Comparison of ENCODE assay signal across 20 cellular contexts in genomic region chr9:95993342-95993741, GRCh38.
A peak's percentile ranks its signal among the peaks of the same experiment; 100 is the strongest.
DNase-seq lines count a peak whose midpoint lies in the region; ATAC-seq and TF ChIP-seq lines count a peak whose summit lies in the region.
"Had no signal": no experiment of that assay in that cellular context is flagged by ENCODE, and none has a peak within 500 bp of the region (broad histone marks: within the 10 kb centered on the region; RNA-seq: fewer than 3 reads in every experiment).

No MANE protein-coding gene starts in this region.

- CTCF ChIA-PET in activated CD4-positive, alpha-beta T cell treated with anti-CD3 and anti-CD28 coated beads for 36 hours (lab: Charles Lee): interaction anchor here (0.6 to 1.0 kb wide), 5 partner anchors 10 to 1925 kb away, joined by 3 to 4 read pairs (median 3); no protein-coding TSS in a partner anchor
- CTCF ChIA-PET in activated naive CD4-positive, alpha-beta T cell treated with anti-CD3 and anti-CD28 coated beads for 36 hours (lab: Charles Lee): interaction anchor here (1.7 kb wide), 1 partner anchor 16 kb away, joined by 7 read pairs; no protein-coding TSS in a partner anchor

- ATAC-seq in activated CD4-positive, alpha-beta T cell treated with anti-CD3 and anti-CD28 coated beads for 36 hours: peak; percentile 68
- ATAC-seq in stimulated activated naive CD8-positive, alpha-beta T cell treated with anti-CD3 and anti-CD28 coated beads, Interleukin-15, Interleukin-2, amounts not matched to agents 100 U/mL and 50 U/mL, for 24 hours: peak; percentile 92
- ATAC-seq in GM19035 (IDR thresholded peaks at IDR 0.05; ENCODE audit: unreplicated experiment) (no peak), omental fat pad (ENCODE audit: low FRiP score) (no peak)
- ATAC-seq: CD8-positive, alpha-beta T cell had no signal

- intact Hi-C loops in activated CD4-positive, alpha-beta T cell treated with anti-CD3 and anti-CD28 coated beads for 36 hours (cut with DNase I, micrococcal nuclease): no loop called here
- intact Hi-C loops in activated naive CD4-positive, alpha-beta T cell treated with anti-CD3 and anti-CD28 coated beads for 36 hours (cut with micrococcal nuclease): loop anchor here (2.0 kb wide), 1 partner anchor 23 kb away; no protein-coding TSS in a partner anchor

- no peaks in the 10 kb centered on the region for H3K9me3 Mint-ChIP-seq in activated CD4-positive, alpha-beta T cell treated with anti-CD3 and anti-CD28 coated beads for 36 hours (ENCODE audit: low read depth)
- H3K9me3 Mint-ChIP-seq in activated naive CD4-positive, alpha-beta T cell treated with anti-CD3 and anti-CD28 coated beads for 36 hours: no peaks in the 10 kb centered on the region
- peaks cover 2% of the 10 kb centered on the region for H3K9me3 Mint-ChIP-seq in activated naive CD8-positive, alpha-beta T cell treated with anti-CD3 and anti-CD28 coated beads for 36 hours
- H3K9me3 Mint-ChIP-seq: CD8-positive, alpha-beta T cell had no signal

- no peak for TF ChIP-seq CTCF in omental fat pad (IDR thresholded peaks at IDR 0.05)

- peak; percentile 32 for DNase-seq in activated CD4-positive, alpha-beta T cell treated with anti-CD3 and anti-CD28 coated beads for 36 hours
- no peak for DNase-seq in activated CD4-positive, alpha-beta T cell treated with anti-CD3 and anti-CD28 coated beads, Interleukin-2, amount 50 U/mL, for 1 hour
- DNase-seq in activated naive CD4-positive, alpha-beta T cell treated with anti-CD3 and anti-CD28 coated beads for 36 hours: peak; percentile 40
- DNase-seq in activated naive CD4-positive, alpha-beta T cell treated with Interleukin-2 at 50 U/mL for 16 hours: no peak
- no peak for DNase-seq in activated naive CD8-positive, alpha-beta T cell treated with anti-CD3 and anti-CD28 coated beads for 36 hours
- DNase-seq in stimulated activated naive CD8-positive, alpha-beta T cell treated with anti-CD3 and anti-CD28 coated beads, Interleukin-15, Interleukin-2, amounts not matched to agents 100 U/mL and 50 U/mL, for 24 hours: peak; percentile 41
- no peak for DNase-seq in omental fat pad (ENCODE audit: low spot score)
- DNase-seq: AML-193; C1 segment of cervical spinal cord; Calu3; CD8-positive, alpha-beta T cell; DMS153; H7; NCI-H1105; NCI-H2081; NCI-H2171 treated with DMSO at 0.1 percent for 48 hours; NCI-H82; Peyer's patch had no signal

- H3K36me3 Mint-ChIP-seq in activated CD4-positive, alpha-beta T cell treated with anti-CD3 and anti-CD28 coated beads for 36 hours (ENCODE audit: low read depth): peaks cover 18% of the 10 kb centered on the region
- H3K36me3 Mint-ChIP-seq in activated naive CD4-positive, alpha-beta T cell treated with anti-CD3 and anti-CD28 coated beads for 36 hours (ENCODE audit: low read depth): peaks cover 20% of the 10 kb centered on the region
- peaks cover 43% of the 10 kb centered on the region for H3K36me3 Mint-ChIP-seq in activated naive CD8-positive, alpha-beta T cell treated with anti-CD3 and anti-CD28 coated beads for 36 hours

- POLR2A ChIA-PET in activated CD4-positive, alpha-beta T cell treated with anti-CD3 and anti-CD28 coated beads for 36 hours (lab: Charles Lee): no interaction called here

- peaks cover 14% of the 10 kb centered on the region for H3K4me1 Mint-ChIP-seq in activated CD4-positive, alpha-beta T cell treated with anti-CD3 and anti-CD28 coated beads for 36 hours
- H3K4me1 Mint-ChIP-seq in activated naive CD4-positive, alpha-beta T cell treated with anti-CD3 and anti-CD28 coated beads for 36 hours (ENCODE audit: low read depth): peaks cover 16% of the 10 kb centered on the region
- peaks cover 32% of the 10 kb centered on the region for H3K4me1 Mint-ChIP-seq in activated naive CD8-positive, alpha-beta T cell treated with anti-CD3 and anti-CD28 coated beads for 36 hours
- H3K4me1 Mint-ChIP-seq: IgD-negative memory B cell had no signal

- H3K4me3 Mint-ChIP-seq in activated CD4-positive, alpha-beta T cell treated with anti-CD3 and anti-CD28 coated beads for 36 hours: no peak overlapping the region
- H3K4me3 Mint-ChIP-seq in activated naive CD4-positive, alpha-beta T cell treated with anti-CD3 and anti-CD28 coated beads for 36 hours: no peak overlapping the region
- no peak overlapping the region for H3K4me3 Mint-ChIP-seq in activated naive CD8-positive, alpha-beta T cell treated with anti-CD3 and anti-CD28 coated beads for 36 hours
- H3K4me3 Mint-ChIP-seq: CD8-positive, alpha-beta T cell; IgD-negative memory B cell had no signal

- H3K27ac Mint-ChIP-seq in activated CD4-positive, alpha-beta T cell treated with anti-CD3 and anti-CD28 coated beads for 36 hours: no peak overlapping the region
- no peak overlapping the region for H3K27ac Mint-ChIP-seq in activated naive CD4-positive, alpha-beta T cell treated with anti-CD3 and anti-CD28 coated beads for 36 hours
- peak overlapping the region; percentile 74 for H3K27ac Mint-ChIP-seq in activated naive CD8-positive, alpha-beta T cell treated with anti-CD3 and anti-CD28 coated beads for 36 hours
- H3K27ac Mint-ChIP-seq: CD8-positive, alpha-beta T cell; IgD-negative memory B cell had no signal

- H3K27me3 Mint-ChIP-seq in activated CD4-positive, alpha-beta T cell treated with anti-CD3 and anti-CD28 coated beads for 36 hours: no peaks in the 10 kb centered on the region
- no peaks in the 10 kb centered on the region for H3K27me3 Mint-ChIP-seq in activated naive CD4-positive, alpha-beta T cell treated with anti-CD3 and anti-CD28 coated beads for 36 hours (ENCODE audit: low read depth)
- no peaks in the 10 kb centered on the region for H3K27me3 Mint-ChIP-seq in activated naive CD8-positive, alpha-beta T cell treated with anti-CD3 and anti-CD28 coated beads for 36 hours
- H3K27me3 Mint-ChIP-seq: IgD-negative memory B cell had no signal

Comparison
In these comparisons a context has a peak if more than half of its experiments do, and no peak if none do; other contexts are left out.
1. DNase-seq: peak in activated CD4-positive, alpha-beta T cell treated with anti-CD3 and anti-CD28 coated beads for 36 hours (single experiment), activated naive CD4-positive, alpha-beta T cell treated with anti-CD3 and anti-CD28 coated beads for 36 hours (single experiment) and stimulated activated naive CD8-positive, alpha-beta T cell treated with anti-CD3 and anti-CD28 coated beads, Interleukin-15, Interleukin-2, amounts not matched to agents 100 U/mL and 50 U/mL, for 24 hours (single experiment); none in activated CD4-positive, alpha-beta T cell treated with anti-CD3 and anti-CD28 coated beads, Interleukin-2, amount 50 U/mL, for 1 hour (single experiment), activated naive CD4-positive, alpha-beta T cell treated with Interleukin-2 at 50 U/mL for 16 hours (single experiment), activated naive CD8-positive, alpha-beta T cell treated with anti-CD3 and anti-CD28 coated beads for 36 hours (single experiment) and omental fat pad (single experiment).
2. ATAC-seq: peak in activated CD4-positive, alpha-beta T cell treated with anti-CD3 and anti-CD28 coated beads for 36 hours (single experiment) and stimulated activated naive CD8-positive, alpha-beta T cell treated with anti-CD3 and anti-CD28 coated beads, Interleukin-15, Interleukin-2, amounts not matched to agents 100 U/mL and 50 U/mL, for 24 hours (single experiment); none in GM19035 (single experiment) and omental fat pad (single experiment).